Comparison of ENCODE assay signal across 20 cellular contexts in the genomic region with DNA sequence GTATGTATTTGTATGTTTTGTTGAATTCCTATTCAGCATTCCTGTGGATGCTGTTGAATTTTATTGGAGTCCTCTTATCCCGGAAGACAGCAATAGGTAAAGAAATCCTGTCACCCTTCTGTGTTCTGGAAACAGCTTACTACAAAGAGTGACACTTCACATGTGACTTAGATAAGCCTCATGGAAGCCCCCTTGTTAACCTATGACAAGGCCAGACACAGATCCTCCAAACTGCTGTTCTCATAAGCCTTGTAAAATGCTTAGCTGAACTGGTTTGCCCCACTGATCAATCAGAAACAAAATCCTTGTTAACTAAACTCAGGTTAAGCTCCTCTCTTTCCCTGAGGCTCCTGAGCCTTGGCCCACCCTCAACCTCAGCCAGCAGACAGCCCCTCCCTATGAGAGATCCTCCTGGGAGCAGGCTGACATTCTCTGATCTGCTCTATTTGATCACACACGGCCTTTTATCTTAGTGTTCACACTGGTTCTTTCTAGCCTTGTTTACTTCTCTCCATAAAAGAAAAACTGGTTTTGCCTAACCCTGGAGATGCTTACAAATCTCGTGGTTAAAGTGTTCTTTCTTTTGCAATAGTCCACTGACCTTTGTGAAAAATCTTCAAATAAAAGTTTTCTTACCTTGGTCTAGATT. TPM values are rescaled to one million over a fixed set of nuclear protein-coding genes. Genes with fewer than 3 reads are reported as not detected.
DNase-seq lines count a peak whose midpoint lies in the region; TF ChIP-seq lines count a peak whose summit lies in the region.
"Had no signal": no experiment of that assay in that cellular context is flagged by ENCODE, and none has a peak within 500 bp of the region (broad histone marks: within the 10 kb centered on the region; RNA-seq: fewer than 3 reads in every experiment).

No MANE protein-coding gene starts in this region.

- H3K27me3 Mint-ChIP-seq in CD14-positive monocyte (ENCODE audit: low read depth in 3 of 3): peaks cover 1 to 4% (median 1%) of the 10 kb centered on the region in 3 donors

- H3K27ac ChIP-seq in epithelial cell of prostate (no peak overlapping the region), neutrophil (peak overlapping the region; percentile 55)
- H3K27ac ChIP-seq: dorsolateral prefrontal cortex, sigmoid colon had no signal

- TF ChIP-seq CTCF in CD14-positive monocyte (IDR thresholded peaks at IDR 0.05) (no peak), neutrophil (IDR thresholded peaks at IDR 0.05) (no peak)

- H3K4me3 ChIP-seq in neutrophil (ENCODE audit: low read depth in 1 of 2, low read length in 1 of 2): no peak overlapping the region
- H3K4me3 ChIP-seq: dorsolateral prefrontal cortex, sigmoid colon had no signal

- H3K4me1 ChIP-seq in neutrophil (ENCODE audit: control insufficient read depth in 1 of 2, insufficient read depth in 1 of 2, low read depth in 1 of 2, low read length in 1 of 2): peaks cover 17 to 24% of the 10 kb centered on the region in 2 experiments
- H3K4me1 ChIP-seq: sigmoid colon had no signal

- H3K36me3 ChIP-seq in neutrophil: no peaks in the 10 kb centered on the region
- H3K36me3 ChIP-seq: sigmoid colon had no signal

- peak overlapping the region; percentile 46 to 92 (median 79) for H3K27ac Mint-ChIP-seq in CD14-positive monocyte
- H3K27ac Mint-ChIP-seq: activated CD4-positive, alpha-beta memory T cell treated with anti-CD3 and anti-CD28 coated beads for 36 hours; activated naive CD8-positive, alpha-beta T cell treated with anti-CD3 and anti-CD28 coated beads, Interleukin-2, amount 10 ng/mL, durations not matched to agents 7 days and 5 days; activated T-cell treated with anti-CD3 and anti-CD28 coated beads, Interleukin-2, amount 50 U/mL, for 72 hours had no signal

- H3K9me3 Mint-ChIP-seq in CD14-positive monocyte: peaks cover 3 to 12% (median 6%) of the 10 kb centered on the region in 7 donors
- H3K9me3 Mint-ChIP-seq: activated T-cell treated with anti-CD3 and anti-CD28 coated beads, Interleukin-2, amount 50 U/mL, for 72 hours had no signal

- peaks cover 32% of the 10 kb centered on the region for H3K4me1 Mint-ChIP-seq in CD14-positive monocyte
- H3K4me1 Mint-ChIP-seq: activated naive CD8-positive, alpha-beta T cell treated with anti-CD3 and anti-CD28 coated beads, Interleukin-2, amount 10 ng/mL, durations not matched to agents 7 days and 5 days had no signal

- peaks cover 3 to 5% of the 10 kb centered on the region in 2 donors for H3K36me3 Mint-ChIP-seq in CD14-positive monocyte
- H3K36me3 Mint-ChIP-seq: activated naive CD8-positive, alpha-beta T cell treated with anti-CD3 and anti-CD28 coated beads, Interleukin-2, amount 10 ng/mL, durations not matched to agents 7 days and 5 days had no signal

- no peak for DNase-seq in CD14-positive monocyte (ENCODE audit: low spot score)
- peak; percentile 59 for DNase-seq in OCI-M1 (lab: John Stamatoyannopoulos, UW)
- DNase-seq in epithelial cell of prostate (ENCODE audit: low read depth, low spot score): peak; percentile 14
- DNase-seq in GM03348 (ENCODE audit: low spot score): no peak
- DNase-seq in NCI-H2107 treated with DMSO at 0.1 percent for 48 hours (lab: John Stamatoyannopoulos, UW; ENCODE audit: unreplicated experiment): no peak
- DNase-seq in NCI-H1092 (lab: John Stamatoyannopoulos, UW): no peak
- DNase-seq in LoVo (ENCODE audit: low spot score): no peak
- DNase-seq: activated CD4-positive, alpha-beta memory T cell treated with anti-CD3 and anti-CD28 coated beads for 36 hours; activated naive CD8-positive, alpha-beta T cell treated with anti-CD3 and anti-CD28 coated beads, Interleukin-2, amount 10 ng/mL, durations not matched to agents 7 days and 5 days; activated T-cell treated with anti-CD3 and anti-CD28 coated beads, Interleukin-2, amount 50 U/mL, for 72 hours; Calu3; dorsolateral prefrontal cortex; GF-D8; head of caudate nucleus; midbrain; NCI-H1105; nucleus accumbens; sigmoid colon; stimulated activated CD4-positive, alpha-beta T cell treated with anti-CD3 and anti-CD28 coated beads, Interleukin-2, amount 100 ng/mL, for 24 hours had no signal

- intact Hi-C loops in CD14-positive monocyte (cut with micrococcal nuclease): no loop called here

- no peak overlapping the region for H3K4me3 Mint-ChIP-seq in CD14-positive monocyte
- H3K4me3 Mint-ChIP-seq: activated CD4-positive, alpha-beta memory T cell treated with anti-CD3 and anti-CD28 coated beads for 36 hours; activated naive CD8-positive, alpha-beta T cell treated with anti-CD3 and anti-CD28 coated beads, Interleukin-2, amount 10 ng/mL, durations not matched to agents 7 days and 5 days; activated T-cell treated with anti-CD3 and anti-CD28 coated beads, Interleukin-2, amount 50 U/mL, for 72 hours had no signal

- no peaks in the 10 kb centered on the region for H3K9me3 ChIP-seq in neutrophil

- no peaks in the 10 kb centered on the region for H3K27me3 ChIP-seq in neutrophil
- H3K27me3 ChIP-seq: sigmoid colon had no signal

RNA-seq across cellular contexts. Expression of a gene that starts 29.4 kb away (rescaled TPM):
- polyA plus RNA-seq in CD14-positive monocyte: 100 to 1,000 TPM; 214 to 226 TPM

RNA-seq across cellular contexts. Expression of a gene that starts 52.9 kb away (rescaled TPM):
- under 1 TPM; 0.13 to 0.30 TPM for polyA plus RNA-seq in CD14-positive monocyte

RNA-seq across cellular contexts. Expression of a gene that starts 52.9 kb away (rescaled TPM):
- 10 to 100 TPM; 12.8 to 14.5 TPM for polyA plus RNA-seq in CD14-positive monocyte

Comparison
In these comparisons a context has a peak if more than half of its experiments do, and no peak if none do; other contexts are left out.
1. DNase-seq: peak in OCI-M1 (single experiment) and epithelial cell of prostate (single experiment); none in CD14-positive monocyte (single experiment), GM03348 (single experiment), NCI-H2107 treated with DMSO at 0.1 percent for 48 hours (single experiment), NCI-H1092 (single experiment) and LoVo (single experiment).